Comparison of ENCODE assay signal across 24 cellular contexts in genomic region chr10:95321554-95322301, GRCh38. TPM values are rescaled to one million over a fixed set of nuclear protein-coding genes. Genes with fewer than 3 reads are reported as not detected.
DNase-seq lines count a peak whose midpoint lies in the region; ATAC-seq and TF ChIP-seq lines count a peak whose summit lies in the region.
"Had no signal": no experiment of that assay in that cellular context is flagged by ENCODE, and none has a peak within 500 bp of the region (broad histone marks: within the 10 kb centered on the region; RNA-seq: fewer than 3 reads in every experiment).

No MANE protein-coding gene starts in this region.

- no peak for ATAC-seq in GM19467 (IDR thresholded peaks at IDR 0.05; ENCODE audit: unreplicated experiment)

- TF ChIP-seq CTCF in progenitor cell of endocrine pancreas (IDR thresholded peaks at IDR 0.05; ENCODE audit: unreplicated experiment), result no peak

- no peak overlapping the region for H3K4me3 Mint-ChIP-seq in progenitor cell of endocrine pancreas (ENCODE audit: low read depth)
- H3K4me3 Mint-ChIP-seq: CD4-positive, alpha-beta memory T cell had no signal

- in situ Hi-C loops in G401 (cut with HindIII; ENCODE audit: low sequenced_read_pairs), result no loop called here

- peak overlapping the region; percentile 3 for H3K27ac Mint-ChIP-seq in progenitor cell of endocrine pancreas
- H3K27ac Mint-ChIP-seq: CD4-positive, alpha-beta memory T cell had no signal

- H3K36me3 Mint-ChIP-seq in progenitor cell of endocrine pancreas (ENCODE audit: insufficient read depth), result peaks cover 7% of the 10 kb centered on the region
- H3K36me3 Mint-ChIP-seq: CD4-positive, alpha-beta memory T cell had no signal

- peak; percentile 76 for DNase-seq in ELR (ENCODE audit: low read depth)
- peak; percentile 76 for DNase-seq in M059J (ENCODE audit: low read depth)
- DNase-seq in iris pigment epithelial cell (ENCODE audit: low read depth), result peak; percentile 13
- DNase-seq in progenitor cell of endocrine pancreas (ENCODE audit: low spot score, unreplicated experiment), result no peak
- no peak for DNase-seq in inferior parietal cortex (ENCODE audit: extremely low spot score)
- no peak for DNase-seq in G401 (ENCODE audit: low spot score)
- DNase-seq in NOMO-1 treated with DMSO at 0.1 percent for 48 hours (lab: John Stamatoyannopoulos, UW; ENCODE audit: unreplicated experiment), result no peak
- DNase-seq: C1 segment of cervical spinal cord; Caco-2; CD4-positive, alpha-beta memory T cell; GM23248; H7; Karpas-422; NCI-H1092 treated with DMSO at 0.1 percent for 48 hours; NCI-H1436 treated with DMSO at 0.1 percent for 48 hours; NCI-H187 treated with DMSO at 0.1 percent for 48 hours; NCI-H2107; NCI-H446; NCI-H524 treated with DMSO at 0.1 percent for 48 hours; NCI-H774; NK-92 treated with Interleukin-12 subunit alpha and Interleukin-12 subunit beta, amount 100 ng/mL, for 24 hours; PC-9; SHP77 treated with DMSO at 0.1 percent for 48 hours had no signal

- peaks cover 15% of the 10 kb centered on the region for H3K4me1 Mint-ChIP-seq in progenitor cell of endocrine pancreas (ENCODE audit: low read depth)
- H3K4me1 Mint-ChIP-seq: CD4-positive, alpha-beta memory T cell had no signal

- no peaks in the 10 kb centered on the region for H3K9me3 Mint-ChIP-seq in progenitor cell of endocrine pancreas (ENCODE audit: low read depth)

- no peaks in the 10 kb centered on the region for H3K27me3 Mint-ChIP-seq in progenitor cell of endocrine pancreas
- H3K27me3 Mint-ChIP-seq: CD4-positive, alpha-beta memory T cell had no signal

RNA-seq across cellular contexts. Expression of gene PDLIM1, which starts 30.9 kb away (rescaled TPM):
- 55.3 and 69.1 TPM in 2 replicates for total RNA-seq in M059J (2014; rRNA removed; shearing (Covaris generic))
- 113 and 118 TPM in 2 replicates for total RNA-seq in progenitor cell of endocrine pancreas
- total RNA-seq in G401 (2014; rRNA removed; shearing (Covaris generic)), result not detected in 2 replicates

Comparison
In these comparisons a context has a peak if more than half of its experiments do, and no peak if none do; other contexts are left out.
1. DNase-seq: peak in ELR (single experiment), M059J (single experiment) and iris pigment epithelial cell (single experiment); none in progenitor cell of endocrine pancreas (single experiment), inferior parietal cortex (single experiment), G401 (single experiment) and NOMO-1 treated with DMSO at 0.1 percent for 48 hours (single experiment).
2. RNA of gene PDLIM1, which starts 30.9 kb away (total RNA-seq): 113 to 118 TPM in progenitor cell of endocrine pancreas and 55.3 to 69.1 TPM in M059J; not detected in G401; every median in the first group is over 10 times any median in the second.